ENCODE assay signal across 25 cellular contexts in the genomic region with DNA sequence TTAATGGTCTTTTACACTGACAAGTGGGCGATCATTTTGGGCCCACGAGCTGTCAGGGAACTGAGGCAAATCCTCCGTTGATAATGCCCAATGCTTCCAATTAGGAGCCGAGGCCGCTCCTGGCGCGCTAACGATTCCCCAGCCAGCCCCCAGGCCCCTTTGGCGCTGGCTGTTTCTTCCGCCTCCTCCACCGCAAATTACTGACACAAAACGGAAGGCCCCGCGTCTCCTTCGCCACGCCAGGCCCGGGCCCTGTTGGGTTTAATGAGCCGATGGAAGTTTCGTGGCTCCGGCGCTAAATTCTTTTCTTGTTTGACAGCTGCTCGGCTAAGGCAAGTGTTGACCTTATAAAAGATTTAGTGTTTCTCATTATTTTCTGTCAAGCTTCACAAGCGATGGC. TPM values are rescaled to one million over a fixed set of nuclear protein-coding genes. Genes with fewer than 3 reads are reported as not detected.
"Had no signal": no experiment of that assay in that cellular context is flagged by ENCODE, and none has a peak within 500 bp of the region (broad histone marks: within the 10 kb centered on the region; RNA-seq: fewer than 3 reads in every experiment).

No MANE protein-coding gene starts in this region.

- H3K4me1 Mint-ChIP-seq: naive B cell had no signal

- H3K27ac Mint-ChIP-seq: naive B cell, nephron had no signal

- DNase-seq: central memory CD4-positive, alpha-beta T cell; effector CD8-positive, alpha-beta T cell; heart right ventricle; hypothalamus; left ventricle myocardium inferior; mesendoderm; naive B cell; small intestine; stimulated activated CD4-positive, alpha-beta T cell treated with anti-CD3 and anti-CD28 coated beads, Interleukin-12 subunit alpha, Interleukin-12 subunit beta, amount 100 ng/mL, for 4 hours; stimulated activated naive CD4-positive, alpha-beta T cell; stomach; trophoblast cell had no signal

- ATAC-seq: esophagus mucosa, heart right ventricle had no signal

- FAIRE-seq: endometrium, frontal cortex, keratinocyte, small intestine, urothelium cell line had no signal

RNA-seq across cellular contexts. Expression of gene BARHL1, which starts 25.7 kb away (rescaled TPM):
- total RNA-seq: chondrocyte, dermis microvascular lymphatic vessel endothelial cell, esophagus mucosa, fibroblast of lung, frontal cortex, heart right ventricle, left ventricle myocardium inferior, lung microvascular endothelial cell, omental fat pad, pulmonary artery endothelial cell, right atrium auricular region, stomach had no signal
